Comparison of ENCODE assay signal across 1 cellular context in genomic region chr6:41442800-41443501, GRCh38.
TF ChIP-seq lines count a peak whose summit lies in the region.

No MANE protein-coding gene starts in this region.

TF ChIP-seq in WTC11, 78 proteins besides CTCF, POLR2A, EP300 and RAD21 (continued from another document):
- TF ChIP-seq E2F5 (CRISPR knock-in tag; IDR thresholded peaks at IDR 0.05): 0 out of 2 replicates have a peak, but pooled peaks have one; percentile 41
